27 cellular contexts compared by ENCODE assay signal in the genomic region with DNA sequence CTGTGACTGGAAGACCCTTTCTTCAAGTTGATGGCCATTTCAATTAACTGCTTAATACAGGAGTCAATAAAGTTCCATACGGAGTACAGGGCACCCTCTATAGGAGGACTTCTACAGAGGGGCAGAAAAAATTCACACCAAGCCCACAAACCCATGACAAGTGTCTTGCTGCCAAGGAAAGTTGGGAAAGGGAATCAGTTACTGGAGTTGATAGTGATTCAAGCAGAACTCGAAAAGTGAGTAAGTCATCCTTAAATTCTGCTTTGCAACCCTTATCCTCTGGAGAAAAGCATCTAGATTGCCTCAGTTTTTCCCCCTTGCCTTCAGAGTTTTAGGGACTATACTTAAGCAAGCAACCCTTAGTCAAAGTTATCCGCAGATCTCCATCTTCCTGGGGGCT. TPM values are rescaled to one million over a fixed set of nuclear protein-coding genes. Genes with fewer than 3 reads are reported as not detected.
DNase-seq lines count a peak whose midpoint lies in the region; ATAC-seq and TF ChIP-seq lines count a peak whose summit lies in the region.
"Had no signal": no experiment of that assay in that cellular context is flagged by ENCODE, and none has a peak within 500 bp of the region (broad histone marks: within the 10 kb centered on the region; RNA-seq: fewer than 3 reads in every experiment).

No MANE protein-coding gene starts in this region.

- H3K36me3 ChIP-seq in adipocyte (ENCODE audit: control insufficient read depth, insufficient read depth, low read length, severe bottlenecking) = no peaks in the 10 kb centered on the region
- H3K36me3 ChIP-seq in gastroesophageal sphincter = no peaks in the 10 kb centered on the region
- no peaks in the 10 kb centered on the region for H3K36me3 ChIP-seq in smooth muscle cell (ENCODE audit: low read depth)
- H3K36me3 ChIP-seq: BLaER1 treated with 17β-estradiol and CSF1 and Interleukin-3, amounts not matched to agents 10 nM and 100 nM; SJSA1 had no signal

- no peaks in the 10 kb centered on the region for H3K9me3 ChIP-seq in adipocyte (ENCODE audit: control insufficient read depth, low read length)
- H3K9me3 ChIP-seq in gastroesophageal sphincter = no peaks in the 10 kb centered on the region
- H3K9me3 ChIP-seq in smooth muscle cell (replicated peaks; ENCODE audit: low read depth) = no peaks in the 10 kb centered on the region
- H3K9me3 ChIP-seq: BLaER1 treated with 17β-estradiol and CSF1 and Interleukin-3, amounts not matched to agents 10 nM and 100 nM; SJSA1 had no signal

- H2AFZ ChIP-seq in smooth muscle cell (ENCODE audit: low read depth) = peak overlapping the region; percentile 21
- H2AFZ ChIP-seq: GM23338 had no signal

- peaks cover 19% of the 10 kb centered on the region for H3K4me1 ChIP-seq in adipocyte (ENCODE audit: control insufficient read depth, insufficient read depth, low read length)
- H3K4me1 ChIP-seq in gastroesophageal sphincter = no peaks in the 10 kb centered on the region
- no peaks in the 10 kb centered on the region for H3K4me1 ChIP-seq in smooth muscle cell (ENCODE audit: low read depth)
- H3K4me1 ChIP-seq: BLaER1 treated with 17β-estradiol and CSF1 and Interleukin-3, amounts not matched to agents 10 nM and 100 nM; SJSA1 had no signal

- no peaks in the 10 kb centered on the region for H3K27me3 ChIP-seq in adipocyte (replicated peaks; ENCODE audit: control insufficient read depth, insufficient read depth, low read length)
- no peaks in the 10 kb centered on the region for H3K27me3 ChIP-seq in gastroesophageal sphincter
- H3K27me3 ChIP-seq in smooth muscle cell (ENCODE audit: low read depth) = peaks cover 4% of the 10 kb centered on the region
- H3K27me3 ChIP-seq: BLaER1 treated with 17β-estradiol and CSF1 and Interleukin-3, amounts not matched to agents 10 nM and 100 nM; SJSA1 had no signal

- H3K27ac ChIP-seq in gastroesophageal sphincter = no peak overlapping the region
- no peak overlapping the region for H3K27ac ChIP-seq in smooth muscle cell (ENCODE audit: low read depth)
- H3K27ac ChIP-seq: BLaER1 treated with 17β-estradiol and CSF1 and Interleukin-3, amounts not matched to agents 10 nM and 100 nM; SJSA1 had no signal

- ATAC-seq in gastroesophageal sphincter = peak; percentile 51
- ATAC-seq in HG03045 (IDR thresholded peaks at IDR 0.05; ENCODE audit: unreplicated experiment) = no peak
- ATAC-seq: GM23338 had no signal

- H3K79me2 ChIP-seq in smooth muscle cell (ENCODE audit: low read depth) = no peaks in the 10 kb centered on the region

- DNase-seq in AG10803 (ENCODE audit: low read depth) (peak; percentile 3), adipocyte (ENCODE audit: low read depth) (no peak), smooth muscle cell (lab: John Stamatoyannopoulos, UW; ENCODE audit: unreplicated experiment) (no peak), NCI-H2029 (lab: John Stamatoyannopoulos, UW) (no peak)
- no peak for DNase-seq in activated CD4-positive, CD25-positive, alpha-beta regulatory T cell treated with anti-CD3 and anti-CD28 coated beads, Interleukin-2, amount 50 U/mL, for 72 hours
- DNase-seq: AML-193; CD4-positive, alpha-beta T cell; H9; KG1; NCI-H1048; NCI-H1417; NCI-H1694; NCI-H2081; NCI-H2227 treated with DMSO at 0.1 percent for 48 hours; NCI-H526 treated with DMSO at 0.1 percent for 48 hours; Right ventricle myocardium superior; RPMI8226 had no signal

- H3K4me3 ChIP-seq in AG10803 (ENCODE audit: low read length) = no peak overlapping the region
- H3K4me3 ChIP-seq in adipocyte (ENCODE audit: low read length) = peak overlapping the region; percentile 31
- H3K4me3 ChIP-seq in gastroesophageal sphincter = no peak overlapping the region
- no peak overlapping the region for H3K4me3 ChIP-seq in smooth muscle cell
- H3K4me3 ChIP-seq: BLaER1 treated with 17β-estradiol and CSF1 and Interleukin-3, amounts not matched to agents 10 nM and 100 nM; GM23338; SJSA1 had no signal

- no peak for TF ChIP-seq CTCF in AG10803 (conservative IDR thresholded peaks at IDR 0.05; ENCODE audit: low read length)
- TF ChIP-seq CTCF in gastroesophageal sphincter (IDR thresholded peaks at IDR 0.05) = no peak
- no peak for TF ChIP-seq CTCF in smooth muscle cell (IDR thresholded peaks at IDR 0.05; ENCODE audit: borderline replicate concordance, insufficient read depth, poor library complexity, severe bottlenecking)

- TF ChIP-seq POLR2A in gastroesophageal sphincter (IDR thresholded peaks at IDR 0.05) = no peak

- 81 to 89% methylated on average over 3 of the region's 3 CpGs for WGBS in gastroesophageal sphincter (ENCODE audit: low coverage in 1 of 2), 2 donors
- 89% methylated on average over 3 of the region's 3 CpGs for WGBS in smooth muscle cell (ENCODE audit: low lambda C conversion rate)

- H4K20me1 ChIP-seq in smooth muscle cell (ENCODE audit: low read depth) = no peaks in the 10 kb centered on the region
- H4K20me1 ChIP-seq: BLaER1 treated with 17β-estradiol and CSF1 and Interleukin-3, amounts not matched to agents 10 nM and 100 nM had no signal

- H3K9ac ChIP-seq in adipocyte (ENCODE audit: low read length) (no peak overlapping the region), smooth muscle cell (ENCODE audit: low read depth) (no peak overlapping the region)
- H3K9ac ChIP-seq: BLaER1 treated with 17β-estradiol and CSF1 and Interleukin-3, amounts not matched to agents 10 nM and 100 nM had no signal

- H3K4me2 ChIP-seq in smooth muscle cell = no peak overlapping the region
- H3K4me2 ChIP-seq: BLaER1 treated with 17β-estradiol and CSF1 and Interleukin-3, amounts not matched to agents 10 nM and 100 nM; GM23338 had no signal

- no peaks in the 10 kb centered on the region for H3F3A ChIP-seq in smooth muscle cell (ENCODE audit: low read depth)

- no peak for TF ChIP-seq EP300 in gastroesophageal sphincter (IDR thresholded peaks at IDR 0.05)

RNA-seq across cellular contexts. Expression of a gene that starts 3.9 kb away (rescaled TPM):
- 1 to 10 TPM in 1 of 4 donors, not detected in 3; 1.2 TPM for total RNA-seq in gastroesophageal sphincter
- not detected in 2 replicates for total RNA-seq in smooth muscle cell
- not detected in 2 replicates for polyA plus RNA-seq in smooth muscle cell
- total RNA-seq: A172; CD4-positive, alpha-beta T cell; H9; HFFc6; IMR-90; NCI-H460; Right ventricle myocardium superior; SJSA1 had no signal
- polyA plus RNA-seq: AG04450, GM23338, IMR-90 had no signal
